Comparison of ENCODE assay signal across 8 cellular contexts in genomic region chr19:21082011-21082975, GRCh38. TPM values are rescaled to one million over a fixed set of nuclear protein-coding genes. Genes with fewer than 3 reads are reported as not detected.
DNase-seq lines count a peak whose midpoint lies in the region; ATAC-seq and TF ChIP-seq lines count a peak whose summit lies in the region.

Gene ZNF714 (plus strand): TSS chr19:21082203. CDS start chr19:21098269, 16,066 bp downstream.

- no peaks in the 10 kb centered on the region for H3K27me3 ChIP-seq in neural cell (ENCODE audit: insufficient read depth, low read depth, low read length)

- no peaks in the 10 kb centered on the region for H3K9me3 ChIP-seq in neural cell (ENCODE audit: low read length)

- no peak for TF ChIP-seq CTCF in neural cell (IDR thresholded peaks at IDR 0.05; ENCODE audit: poor library complexity, severe bottlenecking)

- peak within 1 kb of the TSS; percentile 95 for H3K27ac ChIP-seq in neural cell (ENCODE audit: low read length)

- no peaks in the 10 kb centered on the region for H3K9me2 ChIP-seq in neural cell (ENCODE audit: insufficient read depth, low read length)

- peaks cover 4% of the 10 kb centered on the region for H3K36me3 ChIP-seq in neural cell (ENCODE audit: insufficient read depth, low read length)

- peak within 1 kb of the TSS; percentile 82 for H3K4me3 ChIP-seq in neural cell (ENCODE audit: low read length)

- peak within 1 kb of the TSS; percentile 97 for H3K4me3 Mint-ChIP-seq in activated T-helper 2 cell treated with anti-CD3 and anti-CD28 coated beads, Interferon-gamma antibody, Interleukin-2, Interleukin-4, amounts not matched to agents 10 μg/mL and 5 μg/mL and 100 μg/mL, durations not matched to agents 14 hours and 24 hours and 36 hours (ENCODE audit: low read depth)
- peak within 1 kb of the TSS; percentile 100 for H3K4me3 Mint-ChIP-seq in stimulated activated naive CD8-positive, alpha-beta T cell treated with anti-CD3 and anti-CD28 coated beads, Interleukin-15, amount 100 ng/mL, for 72 hours

- peaks cover 45% of the 10 kb centered on the region for H3K36me3 Mint-ChIP-seq in activated T-helper 2 cell treated with anti-CD3 and anti-CD28 coated beads, Interferon-gamma antibody, Interleukin-2, Interleukin-4, amounts not matched to agents 10 μg/mL and 5 μg/mL and 100 μg/mL, durations not matched to agents 14 hours and 24 hours and 36 hours (ENCODE audit: low read depth)

- no peaks in the 10 kb centered on the region for H3F3A ChIP-seq in neural cell (ENCODE audit: insufficient read depth, low read length, poor library complexity, severe bottlenecking)

- peak within 1 kb of the TSS; percentile 97 for H3K27ac Mint-ChIP-seq in activated T-helper 2 cell treated with anti-CD3 and anti-CD28 coated beads, Interferon-gamma antibody, Interleukin-2, Interleukin-4, amounts not matched to agents 10 μg/mL and 5 μg/mL and 100 μg/mL, durations not matched to agents 14 hours and 24 hours and 36 hours
- H3K27ac Mint-ChIP-seq in stimulated activated naive CD8-positive, alpha-beta T cell treated with anti-CD3 and anti-CD28 coated beads, Interleukin-15, amount 100 ng/mL, for 72 hours, result peak within 1 kb of the TSS; percentile 99 to 100

- peak; percentile 84 for ATAC-seq in GM21515 (IDR thresholded peaks at IDR 0.05; ENCODE audit: unreplicated experiment)
- peak; percentile 98 for ATAC-seq in stimulated activated naive CD8-positive, alpha-beta T cell treated with anti-CD3 and anti-CD28 coated beads, Interleukin-15, amount 100 ng/mL, for 72 hours

- peak; percentile 49 for TF ChIP-seq RAD21 in neural cell (conservative IDR thresholded peaks at IDR 0.05)

- peaks cover 40% of the 10 kb centered on the region for H3K79me2 ChIP-seq in neural cell (replicated peaks; ENCODE audit: insufficient read depth, low read length)

- H3K4me1 Mint-ChIP-seq in activated T-helper 2 cell treated with anti-CD3 and anti-CD28 coated beads, Interferon-gamma antibody, Interleukin-2, Interleukin-4, amounts not matched to agents 10 μg/mL and 5 μg/mL and 100 μg/mL, durations not matched to agents 14 hours and 24 hours and 36 hours (ENCODE audit: low read depth), result peaks cover 27% of the 10 kb centered on the region
- H3K4me1 Mint-ChIP-seq in stimulated activated naive CD8-positive, alpha-beta T cell treated with anti-CD3 and anti-CD28 coated beads, Interleukin-15, amount 100 ng/mL, for 72 hours, result peaks cover 25% of the 10 kb centered on the region

- H3K27me3 Mint-ChIP-seq in activated T-helper 2 cell treated with anti-CD3 and anti-CD28 coated beads, Interferon-gamma antibody, Interleukin-2, Interleukin-4, amounts not matched to agents 10 μg/mL and 5 μg/mL and 100 μg/mL, durations not matched to agents 14 hours and 24 hours and 36 hours (ENCODE audit: low read depth), result no peaks in the 10 kb centered on the region
- H3K27me3 Mint-ChIP-seq in stimulated activated naive CD8-positive, alpha-beta T cell treated with anti-CD3 and anti-CD28 coated beads, Interleukin-15, amount 100 ng/mL, for 72 hours, result no peaks in the 10 kb centered on the region

- peak; percentile 82 for TF ChIP-seq EP300 in neural cell (conservative IDR thresholded peaks at IDR 0.05; ENCODE audit: poor library complexity, severe bottlenecking)

- intact Hi-C loops in activated T-helper 2 cell treated with anti-CD3 and anti-CD28 coated beads, Interferon-gamma antibody, Interleukin-2, Interleukin-4, amounts not matched to agents 10 μg/mL and 5 μg/mL and 100 μg/mL, durations not matched to agents 14 hours and 24 hours and 36 hours (cut with micrococcal nuclease), result loop anchor here (1.0 to 2.0 kb wide), 3 partner anchors 61 to 306 kb away; partner anchors contain the start of genes ZNF430, ZNF431 and ZNF66

- peak within 1 kb of the TSS; percentile 68 for H2AFZ ChIP-seq in neural cell (ENCODE audit: low read depth, low read length)

- H3K9ac ChIP-seq in neural cell (ENCODE audit: low read length), result peak within 1 kb of the TSS; percentile 91

- peaks cover 2% of the 10 kb centered on the region for H3K9me3 Mint-ChIP-seq in activated T-helper 2 cell treated with anti-CD3 and anti-CD28 coated beads, Interferon-gamma antibody, Interleukin-2, Interleukin-4, amounts not matched to agents 10 μg/mL and 5 μg/mL and 100 μg/mL, durations not matched to agents 14 hours and 24 hours and 36 hours
- H3K9me3 Mint-ChIP-seq in stimulated activated naive CD8-positive, alpha-beta T cell treated with anti-CD3 and anti-CD28 coated beads, Interleukin-15, amount 100 ng/mL, for 72 hours, result no peaks in the 10 kb centered on the region

- DNase-seq in D341Med (ENCODE audit: low spot score), result peak; percentile 89
- DNase-seq in HuH-7.5 (ENCODE audit: low spot score), result peak; percentile 73
- DNase-seq in RPMI7951 (ENCODE audit: low read depth), result peak; percentile 97
- peak; percentile 86 for DNase-seq in activated T-helper 2 cell treated with anti-CD3 and anti-CD28 coated beads, Interferon-gamma antibody, Interleukin-2, Interleukin-4, amounts not matched to agents 10 μg/mL and 5 μg/mL and 100 μg/mL, durations not matched to agents 14 hours and 24 hours and 36 hours (ENCODE audit: low spot score)
- peak; percentile 90 for DNase-seq in fibroblast of the conjunctiva (ENCODE audit: low read depth)
- DNase-seq in stimulated activated naive CD8-positive, alpha-beta T cell treated with anti-CD3 and anti-CD28 coated beads, Interleukin-15, amount 100 ng/mL, for 72 hours, result peak; percentile 75 to 91

- no peaks in the 10 kb centered on the region for H4K20me1 ChIP-seq in neural cell (ENCODE audit: insufficient read depth)

- H3K4me2 ChIP-seq in neural cell (ENCODE audit: low read length), result peak within 1 kb of the TSS; percentile 69

TF ChIP-seq in neural cell, 6 proteins besides CTCF, POLR2A, EP300 and RAD21:
- no peak for TF ChIP-seq EZH2 (IDR thresholded peaks at IDR 0.05; ENCODE audit: borderline replicate concordance, insufficient read depth, low read length, poor library complexity, severe bottlenecking)
- peak; percentile 94 for TF ChIP-seq MXI1 (conservative IDR thresholded peaks at IDR 0.05; ENCODE audit: poor library complexity, severe bottlenecking)
- TF ChIP-seq REST (IDR thresholded peaks at IDR 0.05; ENCODE audit: borderline replicate concordance), result peak; percentile 85
- TF ChIP-seq TAF1 (IDR thresholded peaks at IDR 0.05; ENCODE audit: low read depth), result peak; percentile 79
- peak; percentile 97 for TF ChIP-seq POLR2AphosphoS5 (IDR thresholded peaks at IDR 0.05)
- peak; percentile 5 for TF ChIP-seq SMC3 (conservative IDR thresholded peaks at IDR 0.05; ENCODE audit: poor library complexity)

RNA-seq across cellular contexts. Expression of gene ZNF714, which starts in this region (rescaled TPM):
- total RNA-seq in RPMI7951 (2014; rRNA removed; shearing (Covaris generic)), result 20.4 and 20.9 TPM in 2 replicates
- 20.1 and 21.4 TPM in 2 replicates for total RNA-seq in activated T-helper 2 cell treated with anti-CD3 and anti-CD28 coated beads, Interferon-gamma antibody, Interleukin-2, Interleukin-4, amounts not matched to agents 10 μg/mL and 5 μg/mL and 100 μg/mL, durations not matched to agents 14 hours and 24 hours and 36 hours
- 55.9 and 68.8 TPM in 2 replicates for polyA plus RNA-seq in neural cell
- 87.2 and 104 TPM in 2 replicates for polyA minus RNA-seq in neural cell

Comparison
In these comparisons a context has a peak if more than half of its experiments do, and no peak if none do; other contexts are left out.
1. Peak in every context shown above with its lines: DNase-seq, ATAC-seq, H3K4me3 ChIP-seq and H3K27ac ChIP-seq.